ENCODE assay signal across 9 cellular contexts in the genomic region with DNA sequence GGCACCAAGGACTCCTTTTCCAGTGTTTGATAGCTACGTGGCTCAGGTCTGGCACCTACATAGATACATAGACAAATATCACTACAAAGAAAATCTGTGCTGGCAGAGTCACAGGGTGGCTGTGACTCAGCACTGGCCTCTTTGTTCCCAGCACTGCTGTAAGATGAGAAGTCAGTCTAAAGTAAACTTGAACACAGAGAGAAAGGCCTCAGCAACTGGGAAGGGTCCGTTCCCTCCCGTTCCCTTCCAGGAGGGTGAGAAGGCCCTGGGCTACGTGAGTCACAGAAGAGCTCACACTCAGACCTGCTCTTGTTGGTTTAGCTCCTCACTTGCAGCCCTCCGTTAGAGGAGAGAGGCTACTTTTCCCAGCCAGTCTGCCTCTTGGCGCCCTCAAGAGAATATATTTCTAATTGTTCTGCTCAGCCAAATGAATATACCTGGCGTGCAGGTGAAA. TPM values are rescaled to one million over a fixed set of nuclear protein-coding genes. Genes with fewer than 3 reads are reported as not detected.
A peak's percentile ranks its signal among the peaks of the same experiment; 100 is the strongest.
DNase-seq lines count a peak whose midpoint lies in the region; ATAC-seq, FAIRE-seq and TF ChIP-seq lines count a peak whose summit lies in the region.
"Had no signal": no experiment of that assay in that cellular context is flagged by ENCODE, and none has a peak within 500 bp of the region (broad histone marks: within the 10 kb centered on the region; RNA-seq: fewer than 3 reads in every experiment).

No MANE protein-coding gene starts in this region.

- FAIRE-seq in urothelium cell line (lab: Jason Lieb, UNC): no peak

- peaks cover 42 to 88% of the 10 kb centered on the region in 2 donors for H3K4me1 ChIP-seq in left lung

- H3K36me3 ChIP-seq in left lung: peaks cover 0 to 98% of the 10 kb centered on the region in 2 donors

- H3K9me3 Mint-ChIP-seq in brain: no peaks in the 10 kb centered on the region
- no peaks in the 10 kb centered on the region for H3K9me3 Mint-ChIP-seq in activated CD8-positive, alpha-beta T cell treated with anti-CD3 and anti-CD28 coated beads for 36 hours
- H3K9me3 Mint-ChIP-seq: central memory CD8-positive, alpha-beta T cell had no signal

- H3K36me3 Mint-ChIP-seq in brain: peaks cover 12% of the 10 kb centered on the region
- H3K36me3 Mint-ChIP-seq in activated CD8-positive, alpha-beta T cell treated with anti-CD3 and anti-CD28 coated beads for 36 hours (ENCODE audit: low read depth): peaks cover 4% of the 10 kb centered on the region

- peak overlapping the region; percentile 77 to 99 (median 92) for H3K27ac Mint-ChIP-seq in brain
- H3K27ac Mint-ChIP-seq in activated CD8-positive, alpha-beta T cell treated with anti-CD3 and anti-CD28 coated beads for 36 hours: no peak overlapping the region

- ATAC-seq in left lung (peak; percentile 85), HG03280 (IDR thresholded peaks at IDR 0.05; ENCODE audit: unreplicated experiment) (no peak)
- no peak for ATAC-seq in activated CD8-positive, alpha-beta T cell treated with anti-CD3 and anti-CD28 coated beads for 36 hours

- TF ChIP-seq CTCF in brain (conservative IDR thresholded peaks at IDR 0.05) (no peak), left lung (IDR thresholded peaks at IDR 0.05) (no peak)
- TF ChIP-seq CTCF in activated CD8-positive, alpha-beta T cell treated with anti-CD3 and anti-CD28 coated beads for 36 hours (IDR thresholded peaks at IDR 0.05): no peak

- no peaks in the 10 kb centered on the region for H3K27me3 ChIP-seq in left lung

- H3K4me3 ChIP-seq in left lung: no peak overlapping the region

- peak; percentile 72 for DNase-seq in DMS 273 (lab: John Stamatoyannopoulos, UW; ENCODE audit: unreplicated experiment)
- DNase-seq in NCI-H1694 treated with DMSO at 0.1 percent for 48 hours (lab: John Stamatoyannopoulos, UW): peak; percentile 56
- peak in 1 of 2 donors; percentile 69 for DNase-seq in left lung
- peak; percentile 88 for DNase-seq in urothelium cell line (ENCODE audit: low spot score)
- DNase-seq in SKM-1 (lab: John Stamatoyannopoulos, UW; ENCODE audit: unreplicated experiment): no peak
- DNase-seq in activated CD8-positive, alpha-beta T cell treated with anti-CD3 and anti-CD28 coated beads for 36 hours: no peak

- H3K27me3 Mint-ChIP-seq in brain: peaks cover 8% of the 10 kb centered on the region
- no peaks in the 10 kb centered on the region for H3K27me3 Mint-ChIP-seq in activated CD8-positive, alpha-beta T cell treated with anti-CD3 and anti-CD28 coated beads for 36 hours
- H3K27me3 Mint-ChIP-seq: central memory CD8-positive, alpha-beta T cell had no signal

- peak overlapping the region in 4 of 5 experiments; percentile 14 to 53 (median 44) for H3K4me3 Mint-ChIP-seq in brain
- H3K4me3 Mint-ChIP-seq in activated CD8-positive, alpha-beta T cell treated with anti-CD3 and anti-CD28 coated beads for 36 hours: no peak overlapping the region
- H3K4me3 Mint-ChIP-seq: central memory CD8-positive, alpha-beta T cell had no signal

- H3K4me1 Mint-ChIP-seq in brain: peaks cover 75% of the 10 kb centered on the region
- H3K4me1 Mint-ChIP-seq in activated CD8-positive, alpha-beta T cell treated with anti-CD3 and anti-CD28 coated beads for 36 hours (ENCODE audit: low read depth): peaks cover 13% of the 10 kb centered on the region

- no peaks in the 10 kb centered on the region for H3K9me3 ChIP-seq in left lung

- CTCF ChIA-PET in activated CD8-positive, alpha-beta T cell treated with anti-CD3 and anti-CD28 coated beads for 36 hours (lab: Charles Lee): interaction anchor here (1.4 to 2.1 kb wide), 3 partner anchors 15 to 146 kb away, joined by 4 to 11 read pairs (median 5); no protein-coding TSS in a partner anchor

- POLR2A ChIA-PET in activated CD8-positive, alpha-beta T cell treated with anti-CD3 and anti-CD28 coated beads for 36 hours (lab: Charles Lee): no interaction called here

- intact Hi-C loops in left lung (cut with DNase I): no loop called here
- intact Hi-C loops in activated CD8-positive, alpha-beta T cell treated with anti-CD3 and anti-CD28 coated beads for 36 hours (cut with micrococcal nuclease): no loop called here

- peak overlapping the region; percentile 78 to 81 for H3K27ac ChIP-seq in left lung

RNA-seq across cellular contexts. Expression of a gene that starts 23.1 kb away (rescaled TPM):
- 439 TPM for polyA plus RNA-seq in brain (ENCODE audit: insufficient read depth, low read depth, low replicate concordance)
- 1,000 to 10,000 TPM; 1,567 to 1,593 TPM for total RNA-seq in left lung
- total RNA-seq in activated CD8-positive, alpha-beta T cell treated with anti-CD3 and anti-CD28 coated beads for 36 hours: 10 to 100 TPM; 57.9 to 60.2 TPM

Comparison
In these comparisons a context has a peak if more than half of its experiments do, and no peak if none do; other contexts are left out.
1. DNase-seq: peak in DMS 273 (single experiment), NCI-H1694 treated with DMSO at 0.1 percent for 48 hours (single experiment) and urothelium cell line (single experiment); none in SKM-1 (single experiment) and activated CD8-positive, alpha-beta T cell treated with anti-CD3 and anti-CD28 coated beads for 36 hours (single experiment).
2. RNA of a gene that starts 23.1 kb away (total RNA-seq): 1,567 to 1,593 TPM in left lung; 57.9 to 60.2 TPM in activated CD8-positive, alpha-beta T cell treated with anti-CD3 and anti-CD28 coated beads for 36 hours; every median in the first group is over 10 times any median in the second.